In the genomic region with DNA sequence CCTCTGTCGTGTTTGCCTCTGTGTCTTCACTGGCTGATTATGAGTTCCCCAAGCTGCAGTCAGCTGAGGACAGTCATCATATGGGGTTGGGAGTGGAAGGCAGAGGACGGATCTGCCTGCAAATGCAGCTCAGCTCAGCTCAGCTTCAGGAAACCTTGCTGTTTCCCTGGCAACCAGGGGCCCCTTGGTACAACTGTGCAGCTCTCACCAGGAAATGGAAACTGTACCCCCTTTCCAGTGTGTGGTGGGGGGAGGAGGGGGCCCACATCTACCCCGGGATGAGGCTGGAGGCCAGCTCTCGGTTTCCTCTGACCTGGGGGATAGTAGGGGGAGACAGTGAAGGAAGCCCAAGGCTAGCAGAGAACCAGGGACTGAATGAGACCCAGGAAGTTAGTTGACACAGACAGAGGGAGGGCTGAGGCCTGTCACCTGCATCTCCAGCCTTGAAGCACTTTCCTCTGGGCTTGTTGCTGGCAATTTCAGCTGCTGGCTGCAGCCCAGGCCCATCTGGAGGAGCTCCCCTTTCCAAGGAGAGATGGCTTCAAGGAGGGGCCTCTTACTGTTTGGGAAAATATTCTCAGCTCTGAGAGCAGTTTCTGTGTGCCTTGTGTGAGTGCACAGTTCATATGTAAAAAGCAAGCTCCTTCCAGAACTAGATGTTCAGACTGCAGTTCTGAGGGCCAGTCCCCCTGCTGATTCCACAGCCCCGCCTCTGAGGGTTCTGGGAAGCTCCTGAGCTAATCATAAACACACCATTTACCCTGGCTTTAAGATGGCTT, we compare ENCODE assay signal across 9 cellular contexts.
DNase-seq lines count a peak whose midpoint lies in the region; ATAC-seq lines count a peak whose summit lies in the region.
"Had no signal": no experiment of that assay in that cellular context is flagged by ENCODE, and none has a peak within 500 bp of the region (broad histone marks: within the 10 kb centered on the region; RNA-seq: fewer than 3 reads in every experiment).

No MANE protein-coding gene starts in this region.

- peak; percentile 55 for ATAC-seq in HG03025 (IDR thresholded peaks at IDR 0.05; ENCODE audit: low FRiP score, unreplicated experiment)

- DNase-seq in NCI-H510A treated with DMSO at 0.1 percent for 48 hours (lab: John Stamatoyannopoulos, UW), result peak; percentile 31
- no peak for DNase-seq in NCI-H510A (lab: John Stamatoyannopoulos, UW)
- DNase-seq in SIG-M5 treated with dmso at 0.1 percent for 504 hours (lab: John Stamatoyannopoulos, UW; ENCODE audit: unreplicated experiment), result peak; percentile 84
- DNase-seq in amniotic epithelial cell (ENCODE audit: low read depth), result peak; percentile 55
- DNase-seq in stimulated activated CD4-positive, alpha-beta T cell treated with anti-CD3 and anti-CD28 coated beads, TNF-alpha, amount 100 ng/mL, for 24 hours (ENCODE audit: low read depth in 3 of 3), result peak in 2 of 3 experiments; percentile 50 to 65
- no peak for DNase-seq in pons (ENCODE audit: low spot score)

- H3K27ac ChIP-seq in layer of hippocampus (ENCODE audit: low read depth, low read length), result peak overlapping the region; percentile 55
- H3K27ac ChIP-seq: epithelial cell of prostate had no signal

- no peaks in the 10 kb centered on the region for H3K27me3 ChIP-seq in layer of hippocampus (ENCODE audit: control insufficient read depth, insufficient read depth, low read length)

Comparison
In these comparisons a context has a peak if more than half of its experiments do, and no peak if none do; other contexts are left out.
1. DNase-seq: peak in NCI-H510A treated with DMSO at 0.1 percent for 48 hours (single experiment), SIG-M5 treated with dmso at 0.1 percent for 504 hours (single experiment), amniotic epithelial cell (single experiment) and stimulated activated CD4-positive, alpha-beta T cell treated with anti-CD3 and anti-CD28 coated beads, TNF-alpha, amount 100 ng/mL, for 24 hours (2 of 3); none in NCI-H510A (single experiment) and pons (single experiment).